In genomic region chr2:207792244-207792785, GRCh38 we compare ENCODE assay signal across 1 cellular context.
TF ChIP-seq lines count a peak whose summit lies in the region.

No MANE protein-coding gene starts in this region.

TF ChIP-seq in HepG2, 621 proteins besides CTCF, POLR2A, EP300 and RAD21 (continued from another document and continues in another):
- TF ChIP-seq PRDM4 (CRISPR knock-in tag; IDR thresholded peaks at IDR 0.05; ENCODE audit: borderline replicate concordance) (no peak), DR1 (CRISPR knock-in tag; IDR thresholded peaks at IDR 0.05) (no peak), RXRA (CRISPR knock-in tag; IDR thresholded peaks at IDR 0.05) (peak; percentile 45; the same call in 1 of the 2 replicates), ZNF687 (CRISPR knock-in tag; IDR thresholded peaks at IDR 0.05) (peak; percentile 10; the same call in 1 of the 2 replicates), ZNF484 (CRISPR knock-in tag; IDR thresholded peaks at IDR 0.05; ENCODE audit: borderline replicate concordance, low read depth) (no peak), MTF1 (CRISPR knock-in tag; IDR thresholded peaks at IDR 0.05) (no peak), ZNF646 (CRISPR knock-in tag; IDR thresholded peaks at IDR 0.05) (no peak), ATRX (CRISPR knock-in tag; IDR thresholded peaks at IDR 0.05; ENCODE audit: borderline replicate concordance) (no peak), ZNF747 (CRISPR knock-in tag; IDR thresholded peaks at IDR 0.05; ENCODE audit: borderline replicate concordance) (no peak; the same call in 1 of the 2 replicates), ZNF281 (CRISPR knock-in tag; IDR thresholded peaks at IDR 0.05; ENCODE audit: borderline replicate concordance) (peak; percentile 45; the same call in 1 of the 2 replicates), NFATC3 (CRISPR knock-in tag; IDR thresholded peaks at IDR 0.05) (peak; percentile 44; the same call in 1 of the 2 replicates), MEIS1 (CRISPR knock-in tag; IDR thresholded peaks at IDR 0.05; ENCODE audit: borderline replicate concordance) (no peak), GTF3A (CRISPR knock-in tag; conservative IDR thresholded peaks at IDR 0.05) (no peak), AGO1 (IDR thresholded peaks at IDR 0.05; ENCODE audit: low read depth, low read length, poor library complexity, severe bottlenecking) (no peak), ZNF362 (CRISPR knock-in tag; IDR thresholded peaks at IDR 0.05; ENCODE audit: borderline replicate concordance) (0 out of 2 replicates have a peak, but pooled peaks have one; percentile 13), ETV5 (CRISPR knock-in tag; IDR thresholded peaks at IDR 0.05; ENCODE audit: borderline replicate concordance) (peak; percentile 54; the same call in 1 of the 2 replicates), THYN1 (CRISPR knock-in tag; IDR thresholded peaks at IDR 0.05; ENCODE audit: borderline replicate concordance, low read depth) (no peak), ZFY (CRISPR knock-in tag; IDR thresholded peaks at IDR 0.05) (no peak), ZNF251 (CRISPR knock-in tag; IDR thresholded peaks at IDR 0.05) (no peak), RNF219 (CRISPR knock-in tag; IDR thresholded peaks at IDR 0.05) (no peak), ZFP41 (CRISPR knock-in tag; IDR thresholded peaks at IDR 0.05; ENCODE audit: borderline replicate concordance) (0 out of 2 replicates have a peak, but pooled peaks have one; percentile 36), NFKBIZ (CRISPR knock-in tag; IDR thresholded peaks at IDR 0.05) (no peak), POLR2AphosphoS5 (IDR thresholded peaks at IDR 0.05; ENCODE audit: low read depth, low read length) (peak; percentile 76), ZNF556 (CRISPR knock-in tag; IDR thresholded peaks at IDR 0.05; ENCODE audit: borderline replicate concordance) (peak; percentile 45; the same call in 1 of the 2 replicates), KDM6A (CRISPR knock-in tag; IDR thresholded peaks at IDR 0.05; ENCODE audit: low read depth) (no peak), GFI1 (CRISPR knock-in tag; IDR thresholded peaks at IDR 0.05; ENCODE audit: borderline replicate concordance) (no peak), SMARCE1 (IDR thresholded peaks at IDR 0.05; ENCODE audit: borderline replicate concordance) (no peak), THAP9 (CRISPR knock-in tag; IDR thresholded peaks at IDR 0.05; ENCODE audit: borderline replicate concordance) (no peak), MED13 (CRISPR knock-in tag; IDR thresholded peaks at IDR 0.05) (no peak), ZNF879 (CRISPR knock-in tag; IDR thresholded peaks at IDR 0.05) (no peak), ZNF234 (CRISPR knock-in tag; conservative IDR thresholded peaks at IDR 0.05) (no peak), CC2D1A (CRISPR knock-in tag; IDR thresholded peaks at IDR 0.05) (no peak), AKAP8 (CRISPR knock-in tag; IDR thresholded peaks at IDR 0.05) (no peak), RFX5 (IDR thresholded peaks at IDR 0.05; ENCODE audit: low read depth, low read length) (no peak), ZNF124 (CRISPR knock-in tag; IDR thresholded peaks at IDR 0.05) (no peak)
